1 cellular context compared by ENCODE assay signal in genomic region chr13:45889582-45890243, GRCh38.
TF ChIP-seq lines count a peak whose summit lies in the region.

No MANE protein-coding gene starts in this region.

TF ChIP-seq in GM23338, 12 proteins besides CTCF, POLR2A, EP300 and RAD21 (continued from another document):
- TF ChIP-seq, protein P1, sequence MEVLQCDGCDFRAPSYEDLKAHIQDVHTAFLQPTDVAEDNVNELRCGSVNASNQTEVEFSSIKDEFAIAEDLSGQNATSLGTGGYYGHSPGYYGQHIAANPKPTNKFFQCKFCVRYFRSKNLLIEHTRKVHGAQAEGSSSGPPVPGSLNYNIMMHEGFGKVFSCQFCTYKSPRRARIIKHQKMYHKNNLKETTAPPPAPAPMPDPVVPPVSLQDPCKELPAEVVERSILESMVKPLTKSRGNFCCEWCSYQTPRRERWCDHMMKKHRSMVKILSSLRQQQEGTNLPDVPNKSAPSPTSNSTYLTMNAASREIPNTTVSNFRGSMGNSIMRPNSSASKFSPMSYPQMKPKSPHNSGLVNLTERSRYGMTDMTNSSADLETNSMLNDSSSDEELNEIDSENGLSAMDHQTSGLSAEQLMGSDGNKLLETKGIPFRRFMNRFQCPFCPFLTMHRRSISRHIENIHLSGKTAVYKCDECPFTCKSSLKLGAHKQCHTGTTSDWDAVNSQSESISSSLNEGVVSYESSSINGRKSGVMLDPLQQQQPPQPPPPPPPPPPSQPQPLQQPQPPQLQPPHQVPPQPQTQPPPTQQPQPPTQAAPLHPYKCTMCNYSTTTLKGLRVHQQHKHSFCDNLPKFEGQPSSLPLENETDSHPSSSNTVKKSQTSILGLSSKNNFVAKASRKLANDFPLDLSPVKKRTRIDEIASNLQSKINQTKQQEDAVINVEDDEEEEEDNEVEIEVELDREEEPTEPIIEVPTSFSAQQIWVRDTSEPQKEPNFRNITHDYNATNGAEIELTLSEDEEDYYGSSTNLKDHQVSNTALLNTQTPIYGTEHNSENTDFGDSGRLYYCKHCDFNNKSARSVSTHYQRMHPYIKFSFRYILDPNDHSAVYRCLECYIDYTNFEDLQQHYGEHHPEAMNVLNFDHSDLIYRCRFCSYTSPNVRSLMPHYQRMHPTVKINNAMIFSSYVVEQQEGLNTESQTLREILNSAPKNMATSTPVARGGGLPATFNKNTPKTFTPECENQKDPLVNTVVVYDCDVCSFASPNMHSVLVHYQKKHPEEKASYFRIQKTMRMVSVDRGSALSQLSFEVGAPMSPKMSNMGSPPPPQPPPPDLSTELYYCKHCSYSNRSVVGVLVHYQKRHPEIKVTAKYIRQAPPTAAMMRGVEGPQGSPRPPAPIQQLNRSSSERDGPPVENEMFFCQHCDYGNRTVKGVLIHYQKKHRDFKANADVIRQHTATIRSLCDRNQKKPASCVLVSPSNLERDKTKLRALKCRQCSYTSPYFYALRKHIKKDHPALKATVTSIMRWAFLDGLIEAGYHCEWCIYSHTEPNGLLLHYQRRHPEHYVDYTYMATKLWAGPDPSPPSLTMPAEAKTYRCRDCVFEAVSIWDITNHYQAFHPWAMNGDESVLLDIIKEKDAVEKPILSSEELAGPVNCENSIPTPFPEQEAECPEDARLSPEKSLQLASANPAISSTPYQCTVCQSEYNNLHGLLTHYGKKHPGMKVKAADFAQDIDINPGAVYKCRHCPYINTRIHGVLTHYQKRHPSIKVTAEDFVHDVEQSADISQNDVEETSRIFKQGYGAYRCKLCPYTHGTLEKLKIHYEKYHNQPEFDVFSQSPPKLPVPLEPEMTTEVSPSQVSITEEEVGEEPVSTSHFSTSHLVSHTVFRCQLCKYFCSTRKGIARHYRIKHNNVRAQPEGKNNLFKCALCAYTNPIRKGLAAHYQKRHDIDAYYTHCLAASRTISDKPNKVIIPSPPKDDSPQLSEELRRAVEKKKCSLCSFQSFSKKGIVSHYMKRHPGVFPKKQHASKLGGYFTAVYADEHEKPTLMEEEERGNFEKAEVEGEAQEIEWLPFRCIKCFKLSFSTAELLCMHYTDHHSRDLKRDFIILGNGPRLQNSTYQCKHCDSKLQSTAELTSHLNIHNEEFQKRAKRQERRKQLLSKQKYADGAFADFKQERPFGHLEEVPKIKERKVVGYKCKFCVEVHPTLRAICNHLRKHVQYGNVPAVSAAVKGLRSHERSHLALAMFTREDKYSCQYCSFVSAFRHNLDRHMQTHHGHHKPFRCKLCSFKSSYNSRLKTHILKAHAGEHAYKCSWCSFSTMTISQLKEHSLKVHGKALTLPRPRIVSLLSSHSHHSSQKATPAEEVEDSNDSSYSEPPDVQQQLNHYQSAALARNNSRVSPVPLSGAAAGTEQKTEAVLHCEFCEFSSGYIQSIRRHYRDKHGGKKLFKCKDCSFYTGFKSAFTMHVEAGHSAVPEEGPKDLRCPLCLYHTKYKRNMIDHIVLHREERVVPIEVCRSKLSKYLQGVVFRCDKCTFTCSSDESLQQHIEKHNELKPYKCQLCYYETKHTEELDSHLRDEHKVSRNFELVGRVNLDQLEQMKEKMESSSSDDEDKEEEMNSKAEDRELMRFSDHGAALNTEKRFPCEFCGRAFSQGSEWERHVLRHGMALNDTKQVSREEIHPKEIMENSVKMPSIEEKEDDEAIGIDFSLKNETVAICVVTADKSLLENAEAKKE (CRISPR knock-in tag; IDR thresholded peaks at IDR 0.05): no peak
- TF ChIP-seq STAT1 (IDR thresholded peaks at IDR 0.05; ENCODE audit: unreplicated experiment): no peak
